8 cellular contexts compared by ENCODE assay signal in genomic region chr7:20330176-20330796, GRCh38. TPM values are rescaled to one million over a fixed set of nuclear protein-coding genes. Genes with fewer than 3 reads are reported as not detected.
A peak's percentile ranks its signal among the peaks of the same experiment; 100 is the strongest.
DNase-seq lines count a peak whose midpoint lies in the region; ATAC-seq and TF ChIP-seq lines count a peak whose summit lies in the region.

No MANE protein-coding gene starts in this region.

- TF ChIP-seq POLR2A in Peyer's patch (IDR thresholded peaks at IDR 0.05) = peak; percentile 40 to 62

- no peak overlapping the region for H3K27ac ChIP-seq in HL-60 (replicated peaks)
- H3K27ac ChIP-seq in Peyer's patch = peak overlapping the region; percentile 71 to 97 (median 86)
- H3K27ac ChIP-seq in psoas muscle = no peak overlapping the region

- peak; percentile 64 for DNase-seq in DMS79 (lab: John Stamatoyannopoulos, UW)
- DNase-seq in HL-60 (ENCODE audit: low read depth in 1 of 2, low spot score in 1 of 2) = peak in 1 of 2 experiments; percentile 39
- peak; percentile 64 to 90 (median 88) for DNase-seq in Peyer's patch
- peak; percentile 64 to 96 (median 87) for DNase-seq in anterior cingulate cortex (lab: John Stamatoyannopoulos, UW)
- peak; percentile 79 for DNase-seq in hepatic stellate cell (ENCODE audit: low spot score)
- DNase-seq in psoas muscle = peak; percentile 66 to 77
- no peak for DNase-seq in cerebellar nuclear complex (lab: John Stamatoyannopoulos, UW)

- H3K36me3 ChIP-seq in Peyer's patch (no peaks in the 10 kb centered on the region), psoas muscle (ENCODE audit: insufficient read depth in 1 of 2, low read depth in 1 of 2) (no peaks in the 10 kb centered on the region)

- WGBS in psoas muscle, 3 donors = 0 to 1% (median 0%) methylated on average over 40 to 42 of the region's 42 CpGs

- ATAC-seq in GM21367 (IDR thresholded peaks at IDR 0.05; ENCODE audit: unreplicated experiment) (peak; percentile 58), psoas muscle (peak; percentile 72 to 89 (median 86))

- H3K4me1 ChIP-seq in Peyer's patch (peaks cover 0 to 5% (median 0%) of the 10 kb centered on the region in 4 donors), psoas muscle (peaks cover 7% of the 10 kb centered on the region)

- H3K27me3 ChIP-seq in HL-60 (ENCODE audit: insufficient read depth, poor library complexity, severe bottlenecking) (peaks cover 26% of the 10 kb centered on the region), Peyer's patch (no peaks in the 10 kb centered on the region), psoas muscle (ENCODE audit: insufficient read depth in 3 of 3, low read length in 2 of 3) (peaks cover 0 to 35% (median 0%) of the 10 kb centered on the region in 3 donors)

- H3K4me3 ChIP-seq in HL-60 (replicated peaks; ENCODE audit: insufficient read depth, low read length) (peak overlapping the region; percentile 42), Peyer's patch (peak overlapping the region; percentile 54 to 85 (median 68)), psoas muscle (peak overlapping the region; percentile 70)

- TF ChIP-seq CTCF in HL-60 (IDR thresholded peaks at IDR 0.05; ENCODE audit: insufficient read depth, low read length) (no peak), Peyer's patch (IDR thresholded peaks at IDR 0.05) (no peak), psoas muscle (IDR thresholded peaks at IDR 0.05) (no peak)

- intact Hi-C loops in psoas muscle (cut with DNase I) = no loop called here

- H3K9me3 ChIP-seq in Peyer's patch (no peaks in the 10 kb centered on the region), psoas muscle (no peaks in the 10 kb centered on the region)

RNA-seq across cellular contexts. Expression of gene ITGB8, which starts 0.4 kb away (rescaled TPM):
- total RNA-seq in Peyer's patch (10 to 100 TPM; 20.6 to 45.8 (median 32.7) TPM), psoas muscle (under 1 TPM; 0.08 to 0.60 (median 0.16) TPM)
- polyA plus RNA-seq in psoas muscle = under 1 TPM; 0.04 to 0.14 (median 0.04) TPM

Comparison
In these comparisons a context has a peak if more than half of its experiments do, and no peak if none do; other contexts are left out.
1. DNase-seq: peak in DMS79 (single experiment), Peyer's patch (3 of 3), anterior cingulate cortex (58 of 58), hepatic stellate cell (single experiment) and psoas muscle (2 of 2); none in cerebellar nuclear complex (0 of 2).
2. H3K27ac ChIP-seq: peak in Peyer's patch (4 of 4); none in HL-60 (single experiment) and psoas muscle (single experiment).
3. RNA of gene ITGB8, which starts 0.4 kb away (total RNA-seq): 20.6 to 45.8 TPM in Peyer's patch; 0.08 to 0.60 TPM in psoas muscle; every median in the first group is over 10 times any median in the second.
4. Peak in every context shown above with its lines, with median percentiles within 50 percentile points of each other: H3K4me3 ChIP-seq.